In genomic region chr1:16093611-16094010, GRCh38 we compare ENCODE assay signal across 23 cellular contexts. TPM values are rescaled to one million over a fixed set of nuclear protein-coding genes. Genes with fewer than 3 reads are reported as not detected.
DNase-seq lines count a peak whose midpoint lies in the region; ATAC-seq, FAIRE-seq and TF ChIP-seq lines count a peak whose summit lies in the region.
"Had no signal": no experiment of that assay in that cellular context is flagged by ENCODE, and none has a peak within 500 bp of the region (broad histone marks: within the 10 kb centered on the region; RNA-seq: fewer than 3 reads in every experiment).

No MANE protein-coding gene starts in this region.

- no peak for TF ChIP-seq EP300 in HepG2 (IDR thresholded peaks at IDR 0.05; ENCODE audit: low read depth in 2 of 2, low read length in 2 of 2)
- TF ChIP-seq EP300 in HepG2 (CRISPR knock-in tag; IDR thresholded peaks at IDR 0.05; ENCODE audit: borderline replicate concordance) = no peak

- POLR2A ChIA-PET in HepG2 (lab: Yijun Ruan, JAX) = interaction anchor here (1.1 kb wide), 1 partner anchor 27 kb away, joined by 3 read pairs; no protein-coding TSS in a partner anchor

- H3K4me3 ChIP-seq in HepG2 (replicated peaks in 1 of 3; ENCODE audit: insufficient read depth in 1 of 3, low read depth in 2 of 3, low read length in 3 of 3) = no peak overlapping the region
- H3K4me3 ChIP-seq in right lobe of liver = no peak overlapping the region
- no peak overlapping the region for H3K4me3 ChIP-seq in neural progenitor cell
- H3K4me3 ChIP-seq: GM23248, MG63 had no signal

- ATAC-seq in HepG2 (no peak), right lobe of liver (no peak), HG03354 (IDR thresholded peaks at IDR 0.05; ENCODE audit: poor library complexity, severe bottlenecking, unreplicated experiment) (no peak), GM21825 (IDR thresholded peaks at IDR 0.05; ENCODE audit: unreplicated experiment) (no peak)
- no peak for ATAC-seq in activated T-cell treated with anti-CD3 and anti-CD28 coated beads, Interleukin-2, amount 50 U/mL, for 4 hours

- in situ Hi-C loops in HepG2 (cut with HindIII; ENCODE audit: extremely low pct_ligation_motif_present, low pct_unique_long_range_greater_than_20kb) = no loop called here

- peak overlapping the region; percentile 36 for H3K4me3 Mint-ChIP-seq in neural progenitor cell
- H3K4me3 Mint-ChIP-seq in activated T-cell treated with anti-CD3 and anti-CD28 coated beads, Interleukin-2, amount 50 U/mL, for 4 hours = no peak overlapping the region
- H3K4me3 Mint-ChIP-seq: CD14-positive monocyte had no signal

- TF ChIP-seq CTCF in HepG2 (CRISPR knock-in tag; IDR thresholded peaks at IDR 0.05) (no peak), right lobe of liver (IDR thresholded peaks at IDR 0.05) (no peak), neural progenitor cell (IDR thresholded peaks at IDR 0.05) (no peak)

- peak overlapping the region; percentile 27; the same call in 1 of the 2 replicates for H3K4me2 ChIP-seq in HepG2 (ENCODE audit: low read depth, low read length)
- H3K4me2 ChIP-seq in neural progenitor cell = peak overlapping the region; percentile 33

- TF ChIP-seq POLR2A in HepG2 (IDR thresholded peaks at IDR 0.05; ENCODE audit: insufficient read depth in 1 of 2, low read depth in 2 of 2, low read length in 2 of 2) (no peak), right lobe of liver (IDR thresholded peaks at IDR 0.05) (no peak)

- intact Hi-C loops in HepG2 (cut with micrococcal nuclease; ENCODE audit: unreplicated experiment) = no loop called here
- intact Hi-C loops in right lobe of liver (cut with DNase I) = no loop called here

- H3K27ac ChIP-seq in HepG2 (ENCODE audit: extremely low read length, insufficient read depth, low read length) = no peak overlapping the region
- H3K27ac ChIP-seq in right lobe of liver = no peak overlapping the region
- H3K27ac ChIP-seq in neural progenitor cell = no peak overlapping the region
- H3K27ac ChIP-seq: GM23248, RWPE1 had no signal

- peak overlapping the region; percentile 12 for H3K27ac Mint-ChIP-seq in neural progenitor cell
- H3K27ac Mint-ChIP-seq: CD14-positive monocyte had no signal

- H2AFZ ChIP-seq in HepG2 (ENCODE audit: low read length) (no peak overlapping the region), neural progenitor cell (replicated peaks) (no peak overlapping the region)
- H2AFZ ChIP-seq: GM23248 had no signal

- peaks cover 20% of the 10 kb centered on the region for H3K27me3 Mint-ChIP-seq in neural progenitor cell (ENCODE audit: insufficient read depth, low read depth)
- H3K27me3 Mint-ChIP-seq in activated T-cell treated with anti-CD3 and anti-CD28 coated beads, Interleukin-2, amount 50 U/mL, for 4 hours (ENCODE audit: low read depth) = peaks cover 15% of the 10 kb centered on the region

- no peak for TF ChIP-seq RAD21 in HepG2 (CRISPR knock-in tag; IDR thresholded peaks at IDR 0.05)

- FAIRE-seq in HepG2 (lab: Jason Lieb, UNC) = no peak

- H3K36me3 Mint-ChIP-seq in neural progenitor cell = no peaks in the 10 kb centered on the region
- no peaks in the 10 kb centered on the region for H3K36me3 Mint-ChIP-seq in activated T-cell treated with anti-CD3 and anti-CD28 coated beads, Interleukin-2, amount 50 U/mL, for 4 hours (ENCODE audit: insufficient read depth)
- H3K36me3 Mint-ChIP-seq: CD14-positive monocyte had no signal

- H3K79me2 ChIP-seq in HepG2 (ENCODE audit: insufficient read depth, low read length) (no peaks in the 10 kb centered on the region), neural progenitor cell (ENCODE audit: low read depth) (no peaks in the 10 kb centered on the region)

- H3F3A ChIP-seq in neural progenitor cell (ENCODE audit: low read depth) = peaks cover 11% of the 10 kb centered on the region

- H3K27me3 ChIP-seq in HepG2 (ENCODE audit: control insufficient read depth in 1 of 2, insufficient read depth in 2 of 2, low read length in 2 of 2) = peaks cover 2 to 68% of the 10 kb centered on the region in 2 experiments; a peak in 4 of 5 replicates
- no peaks in the 10 kb centered on the region for H3K27me3 ChIP-seq in right lobe of liver
- peaks cover 4% of the 10 kb centered on the region for H3K27me3 ChIP-seq in neural progenitor cell
- H3K27me3 ChIP-seq: BE2C, MG63 had no signal

- CTCF ChIA-PET in HepG2 (lab: Yijun Ruan, JAX; ENCODE audit: low intra/inter-chr PET ratio, low total read pairs) = no interaction called here

- peaks cover 41% of the 10 kb centered on the region for H3K4me1 Mint-ChIP-seq in neural progenitor cell
- H3K4me1 Mint-ChIP-seq in activated T-cell treated with anti-CD3 and anti-CD28 coated beads, Interleukin-2, amount 50 U/mL, for 4 hours (ENCODE audit: low read depth) = no peaks in the 10 kb centered on the region
- H3K4me1 Mint-ChIP-seq: CD14-positive monocyte had no signal

- peaks cover 54% of the 10 kb centered on the region for H3K4me1 ChIP-seq in HepG2 (ENCODE audit: insufficient read depth, low read length)
- H3K4me1 ChIP-seq in right lobe of liver = peaks cover 0 to 9% (median 0%) of the 10 kb centered on the region in 4 donors
- peaks cover 16% of the 10 kb centered on the region for H3K4me1 ChIP-seq in neural progenitor cell
- H3K4me1 ChIP-seq: BE2C had no signal

- H4K20me1 ChIP-seq in HepG2 (ENCODE audit: insufficient read depth, low read length) = no peaks in the 10 kb centered on the region
- no peaks in the 10 kb centered on the region for H4K20me1 ChIP-seq in neural progenitor cell (ENCODE audit: low read depth)

- no peaks in the 10 kb centered on the region for H3K36me3 ChIP-seq in HepG2 (replicated peaks in 1 of 2; ENCODE audit: control insufficient read depth in 1 of 2, insufficient read depth in 2 of 2, low read length in 2 of 2)
- H3K36me3 ChIP-seq in right lobe of liver = no peaks in the 10 kb centered on the region
- no peaks in the 10 kb centered on the region for H3K36me3 ChIP-seq in neural progenitor cell
- H3K36me3 ChIP-seq: BE2C, MG63 had no signal

- WGBS in HepG2 (ENCODE audit: low lambda C conversion rate) = 38% methylated on average over 8 of the region's 9 CpGs
- 81% methylated on average over 4 of the region's 9 CpGs for WGBS in right lobe of liver (ENCODE audit: insufficient coverage, low coverage, low lambda C conversion rate, missing lambda C conversion rate)

- H3K9ac ChIP-seq in HepG2 (ENCODE audit: insufficient read depth, low read depth, low read length) (no peak overlapping the region), neural progenitor cell (no peak overlapping the region)
- H3K9ac ChIP-seq: GM23248 had no signal

- DNase-seq in HepG2 (ENCODE audit: low spot score) (no peak), right lobe of liver (no peak), ecto neural progenitor cell (ENCODE audit: low spot score) (peak; percentile 54), neural progenitor cell (ENCODE audit: low spot score) (no peak), NCI-H748 treated with DMSO at 0.1 percent for 48 hours (lab: John Stamatoyannopoulos, UW) (no peak)
- no peak for DNase-seq in activated T-cell treated with anti-CD3 and anti-CD28 coated beads, Interleukin-2, amount 50 U/mL, for 4 hours
- DNase-seq: 8988T, ACHN, BE2C, DMS153, GM23248, KG1, MG63, NCI-H2029, NCI-H446, NCI-H524 treated with DMSO at 0.1 percent for 48 hours, NCI-H82, SHP77 had no signal

- no peaks in the 10 kb centered on the region for H3K9me3 Mint-ChIP-seq in neural progenitor cell
- no peaks in the 10 kb centered on the region for H3K9me3 Mint-ChIP-seq in activated T-cell treated with anti-CD3 and anti-CD28 coated beads, Interleukin-2, amount 50 U/mL, for 4 hours
- H3K9me3 Mint-ChIP-seq: CD14-positive monocyte had no signal

- no peaks in the 10 kb centered on the region for H3K9me3 ChIP-seq in HepG2 (ENCODE audit: low read length)
- H3K9me3 ChIP-seq in right lobe of liver = no peaks in the 10 kb centered on the region
- H3K9me3 ChIP-seq in neural progenitor cell (ENCODE audit: low read depth) = no peaks in the 10 kb centered on the region
- H3K9me3 ChIP-seq: BE2C, MG63 had no signal

- BruUV-seq in HepG2 (replicated peaks; lab: Mats Ljungman, UMichigan) = no TSS peak

RNA-seq across cellular contexts. Expression of gene FAM131C, which starts 20.2 kb away (rescaled TPM):
- total RNA-seq in HepG2 (2016; rRNA removed; fragmentation: Illumina TruSeq; extraction: Trizol) (not detected in 2 replicates), right lobe of liver (under 1 TPM in 2 of 6 experiments, not detected in 4; 0.19 to 1.00 TPM), neural progenitor cell (ENCODE audit: low replicate concordance) (0.13 and 2.6 TPM in 2 replicates)
- not detected in 2 replicates for total RNA-seq in HepG2 (2016; cell fraction: cytosol; rRNA removed; fragmentation: Illumina TruSeq; extraction: Trizol; ENCODE audit: low read depth)
- not detected in 2 replicates for total RNA-seq in HepG2 (2016; cell fraction: insoluble cytoplasmic fraction; rRNA removed; fragmentation: Illumina TruSeq; extraction: Trizol)
- not detected in 2 replicates for total RNA-seq in HepG2 (2016; cell fraction: membrane; rRNA removed; fragmentation: Illumina TruSeq; extraction: Trizol)
- not detected in 2 replicates for total RNA-seq in HepG2 (2016; cell fraction: nucleus; rRNA removed; fragmentation: Illumina TruSeq; extraction: Trizol)
- 0.07 and 0.10 TPM in 2 replicates for polyA plus RNA-seq in HepG2 (2011; rRNA removed)
- polyA plus RNA-seq in HepG2 (2011; cell fraction: cytosol; rRNA removed) = 0.06 and 0.11 TPM in 2 replicates
- 0.10 and 0.17 TPM in 2 replicates for polyA plus RNA-seq in HepG2 (2011; cell fraction: nucleus; rRNA removed)
- 0.13 and 0.69 TPM in 2 replicates for polyA plus RNA-seq in HepG2 (2012)
- polyA plus RNA-seq in HepG2 (2016; cell fraction: cytosol; fragmentation: Illumina TruSeq; extraction: Trizol; ENCODE audit: low read depth) = not detected in 2 replicates
- not detected in 2 replicates for polyA plus RNA-seq in HepG2 (2016; cell fraction: insoluble cytoplasmic fraction; fragmentation: Illumina TruSeq; extraction: Trizol; ENCODE audit: low read depth)
- 0.09 TPM in 1 of 2 replicates, not detected in the other for polyA plus RNA-seq in HepG2 (2016; cell fraction: membrane; fragmentation: Illumina TruSeq; extraction: Trizol; ENCODE audit: low read depth)
- polyA plus RNA-seq in HepG2 (2016; cell fraction: nucleus; fragmentation: Illumina TruSeq; extraction: Trizol; ENCODE audit: insufficient read depth, low read depth) = not detected in 2 replicates
- polyA minus RNA-seq in HepG2 (2011; rRNA and poly(A)+ RNA removed; ENCODE audit: low replicate concordance) = 0.22 and 1.1 TPM in 2 replicates
- not detected in 2 replicates for polyA minus RNA-seq in HepG2 (2011; cell fraction: cytosol; rRNA and poly(A)+ RNA removed)
- polyA minus RNA-seq in HepG2 (2011; cell fraction: nucleus; rRNA and poly(A)+ RNA removed) = not detected in 2 replicates
- under 1 TPM in 2 of 3 donors, not detected in 1; 0.20 to 0.24 TPM for total RNA-seq in activated T-cell treated with anti-CD3 and anti-CD28 coated beads, Interleukin-2, amount 50 U/mL, for 4 hours
- polyA plus RNA-seq: CD14-positive monocyte had no signal

RNA-seq across cellular contexts. Expression of gene CLCNKB, which starts 50.0 kb away (rescaled TPM):
- not detected in 2 replicates for total RNA-seq in HepG2 (2016; rRNA removed; fragmentation: Illumina TruSeq; extraction: Trizol)
- total RNA-seq in HepG2 (2016; cell fraction: cytosol; rRNA removed; fragmentation: Illumina TruSeq; extraction: Trizol; ENCODE audit: low read depth) = not detected in 2 replicates
- not detected in 2 replicates for total RNA-seq in HepG2 (2016; cell fraction: insoluble cytoplasmic fraction; rRNA removed; fragmentation: Illumina TruSeq; extraction: Trizol)
- not detected in 2 replicates for total RNA-seq in HepG2 (2016; cell fraction: membrane; rRNA removed; fragmentation: Illumina TruSeq; extraction: Trizol)
- total RNA-seq in HepG2 (2016; cell fraction: nucleus; rRNA removed; fragmentation: Illumina TruSeq; extraction: Trizol) = not detected in 2 replicates
- 0.04 TPM in 1 of 2 replicates, not detected in the other for polyA plus RNA-seq in HepG2 (2011; rRNA removed)
- not detected in 2 replicates for polyA plus RNA-seq in HepG2 (2011; cell fraction: cytosol; rRNA removed)
- polyA plus RNA-seq in HepG2 (2011; cell fraction: nucleus; rRNA removed) = 0.09 and 0.13 TPM in 2 replicates
- polyA plus RNA-seq in HepG2 (2012) = 0.08 TPM in 1 of 2 replicates, not detected in the other
- polyA plus RNA-seq in HepG2 (2016; cell fraction: cytosol; fragmentation: Illumina TruSeq; extraction: Trizol; ENCODE audit: low read depth) = not detected in 2 replicates
- not detected in 2 replicates for polyA plus RNA-seq in HepG2 (2016; cell fraction: insoluble cytoplasmic fraction; fragmentation: Illumina TruSeq; extraction: Trizol; ENCODE audit: low read depth)
- not detected in 2 replicates for polyA plus RNA-seq in HepG2 (2016; cell fraction: membrane; fragmentation: Illumina TruSeq; extraction: Trizol; ENCODE audit: low read depth)
- polyA plus RNA-seq in HepG2 (2016; cell fraction: nucleus; fragmentation: Illumina TruSeq; extraction: Trizol; ENCODE audit: insufficient read depth, low read depth) = not detected in 2 replicates
- polyA minus RNA-seq in HepG2 (2011; rRNA and poly(A)+ RNA removed; ENCODE audit: low replicate concordance) = not detected in 2 replicates
- polyA minus RNA-seq in HepG2 (2011; cell fraction: cytosol; rRNA and poly(A)+ RNA removed) = not detected in 2 replicates
- not detected in 2 replicates for polyA minus RNA-seq in HepG2 (2011; cell fraction: nucleus; rRNA and poly(A)+ RNA removed)
- not detected for total RNA-seq in right lobe of liver
- 0.97 and 2.7 TPM in 2 replicates for total RNA-seq in neural progenitor cell (ENCODE audit: low replicate concordance)
- not detected for total RNA-seq in activated T-cell treated with anti-CD3 and anti-CD28 coated beads, Interleukin-2, amount 50 U/mL, for 4 hours
- total RNA-seq: GM23248, HT-29 had no signal
- polyA plus RNA-seq: CD14-positive monocyte, GM23248 had no signal
